Comparison of ENCODE assay signal across 8 cellular contexts in genomic region chr14:100076630-100077029, GRCh38. TPM values are rescaled to one million over a fixed set of nuclear protein-coding genes. Genes with fewer than 3 reads are reported as not detected.
DNase-seq lines count a peak whose midpoint lies in the region; ATAC-seq and TF ChIP-seq lines count a peak whose summit lies in the region.

No MANE protein-coding gene starts in this region.

- H3K36me3 Mint-ChIP-seq in CD4-positive, alpha-beta T cell (ENCODE audit: low read depth): peaks cover 92% of the 10 kb centered on the region

- no peak overlapping the region for H4K12ac ChIP-seq in trophoblast cell (ENCODE audit: low read depth, low read length)

- no peaks in the 10 kb centered on the region for H3K9me3 Mint-ChIP-seq in CD4-positive, alpha-beta T cell

- H3K23ac ChIP-seq in trophoblast cell (ENCODE audit: low read length): no peak overlapping the region

- peaks cover 13 to 19% of the 10 kb centered on the region in 2 experiments for H3K4me1 ChIP-seq in trophoblast cell (ENCODE audit: control insufficient read depth in 1 of 2, insufficient read depth in 2 of 2, low read length in 2 of 2)

- no peak overlapping the region for H2BK12ac ChIP-seq in trophoblast cell (ENCODE audit: low read length)

- DNase-seq in CD4-positive, alpha-beta T cell: no peak
- DNase-seq in NOMO-1 treated with DMSO at 0.1 percent for 48 hours (lab: John Stamatoyannopoulos, UW; ENCODE audit: unreplicated experiment) (peak; percentile 48), epithelial cell of proximal tubule (ENCODE audit: low read depth) (peak; percentile 27), trophoblast cell (peak; percentile 37 to 49), NCI-H69 (lab: John Stamatoyannopoulos, UW) (no peak), SHP77 (lab: John Stamatoyannopoulos, UW) (no peak), pons (ENCODE audit: low spot score) (no peak)
- DNase-seq in effector CD8-positive, alpha-beta T cell (lab: John Stamatoyannopoulos, UW): no peak

- H3K4me3 ChIP-seq in epithelial cell of proximal tubule (ENCODE audit: low read depth, low read length) (no peak overlapping the region), trophoblast cell (ENCODE audit: low read depth, low read length) (no peak overlapping the region)

- H2AK5ac ChIP-seq in trophoblast cell (ENCODE audit: low read length): no peak overlapping the region

- no peak overlapping the region for H3K9ac ChIP-seq in trophoblast cell (ENCODE audit: low read length)

- peaks cover 2% of the 10 kb centered on the region for H3K79me2 ChIP-seq in trophoblast cell (ENCODE audit: control insufficient read depth, insufficient read depth, low read length, poor library complexity)

- H3K4me3 Mint-ChIP-seq in CD4-positive, alpha-beta T cell: peak overlapping the region; percentile 69

- H3K4me1 Mint-ChIP-seq in CD4-positive, alpha-beta T cell (ENCODE audit: low read depth): peaks cover 96% of the 10 kb centered on the region

- H4K91ac ChIP-seq in trophoblast cell (ENCODE audit: low read depth, low read length): no peak overlapping the region

- no CpG with 5 or more reads among the region's 7 CpGs for WGBS in trophoblast cell (ENCODE audit: extremely low coverage, insufficient coverage, insufficient read length)

- no peak overlapping the region for H3K4ac ChIP-seq in trophoblast cell (ENCODE audit: low read depth, low read length)

- intact Hi-C loops in CD4-positive, alpha-beta T cell (cut with DNase I, micrococcal nuclease): loop anchor here in 1 of 2 experiments (5.0 kb wide), 1 partner anchor 116 kb away; no protein-coding TSS in a partner anchor

- H3K4me2 ChIP-seq in trophoblast cell (ENCODE audit: low read length): no peak overlapping the region

- H3K18ac ChIP-seq in trophoblast cell (ENCODE audit: low read length): no peak overlapping the region

- ATAC-seq in CD4-positive, alpha-beta T cell (ENCODE audit: poor library complexity): no peak

- TF ChIP-seq CTCF in CD4-positive, alpha-beta T cell (IDR thresholded peaks at IDR 0.05): no peak
- TF ChIP-seq CTCF in epithelial cell of proximal tubule (conservative IDR thresholded peaks at IDR 0.05; ENCODE audit: low read depth, low read length): no peak

- no peak overlapping the region for H4K8ac ChIP-seq in trophoblast cell (ENCODE audit: low read depth, low read length)

- peaks cover 2% of the 10 kb centered on the region for H3K79me1 ChIP-seq in trophoblast cell (ENCODE audit: low read length)

- H3K27me3 ChIP-seq in CD4-positive, alpha-beta T cell (ENCODE audit: control insufficient read depth, insufficient read depth, low read length): no peaks in the 10 kb centered on the region
- H3K27me3 ChIP-seq in trophoblast cell (ENCODE audit: insufficient read depth, low read length): no peaks in the 10 kb centered on the region

- H3K27ac Mint-ChIP-seq in CD4-positive, alpha-beta T cell: peak overlapping the region; percentile 98

- no peak overlapping the region for H2BK5ac ChIP-seq in trophoblast cell (ENCODE audit: low read depth, low read length, poor library complexity)

- CTCF ChIA-PET in CD4-positive, alpha-beta T cell (lab: Charles Lee): interaction anchor here (1.2 to 31.7 kb wide), 3 partner anchors 11 to 18 kb away, joined by 4 to 1090 read pairs (median 5); partner anchors contain the start of gene EVL

- POLR2A ChIA-PET in CD4-positive, alpha-beta T cell (lab: Charles Lee): interaction anchor here (1.3 to 49.3 kb wide), 4 partner anchors 12 to 105 kb away, joined by 4 to 1638 read pairs (median 821); partner anchors contain the start of gene EVL

- H2BK120ac ChIP-seq in trophoblast cell (ENCODE audit: insufficient read depth, low read length, poor library complexity): no peak overlapping the region

- no peak overlapping the region for H3K14ac ChIP-seq in trophoblast cell (ENCODE audit: low read length)

- no peaks in the 10 kb centered on the region for H3K9me3 ChIP-seq in CD4-positive, alpha-beta T cell (ENCODE audit: control insufficient read depth, low read length)
- no peaks in the 10 kb centered on the region for H3K9me3 ChIP-seq in trophoblast cell (ENCODE audit: insufficient read depth, low read depth, low read length)

- H2AFZ ChIP-seq in trophoblast cell (ENCODE audit: insufficient read depth, low read length, poor library complexity): no peak overlapping the region

- no peaks in the 10 kb centered on the region for H3K36me3 ChIP-seq in trophoblast cell (ENCODE audit: control insufficient read depth in 1 of 2, insufficient read depth in 2 of 2, low read length in 2 of 2)

- H3K27me3 Mint-ChIP-seq in CD4-positive, alpha-beta T cell: no peaks in the 10 kb centered on the region

- H3K27ac ChIP-seq in CD4-positive, alpha-beta T cell (ENCODE audit: low read depth, low read length): peak overlapping the region; percentile 96
- no peak overlapping the region for H3K27ac ChIP-seq in trophoblast cell (ENCODE audit: low read depth, low read length)

RNA-seq across cellular contexts. Expression of gene EVL, which starts 11.4 kb away (rescaled TPM):
- total RNA-seq in CD4-positive, alpha-beta T cell: 100 to 1,000 TPM; 660 to 678 TPM
- 24.6 and 69.2 TPM in 2 replicates for total RNA-seq in epithelial cell of proximal tubule
- 31.4 and 32.7 TPM in 2 replicates for polyA plus RNA-seq in trophoblast cell (2013)

Comparison
In these comparisons a context has a peak if more than half of its experiments do, and no peak if none do; other contexts are left out.
1. DNase-seq: peak in NOMO-1 treated with DMSO at 0.1 percent for 48 hours (single experiment), epithelial cell of proximal tubule (single experiment) and trophoblast cell (2 of 2); none in CD4-positive, alpha-beta T cell (0 of 10), NCI-H69 (single experiment), effector CD8-positive, alpha-beta T cell (single experiment), SHP77 (0 of 2) and pons (single experiment).